In genomic region chr1:41516168-41516961, GRCh38 we compare ENCODE assay signal across 1 cellular context.
TF ChIP-seq lines count a peak whose summit lies in the region.

No MANE protein-coding gene starts in this region.

TF ChIP-seq in H1, 55 proteins besides CTCF, POLR2A, EP300 and RAD21:
- TF ChIP-seq EZH2 (IDR thresholded peaks at IDR 0.05; ENCODE audit: low read depth, low read length, severe bottlenecking) (no peak), HDAC2 (IDR thresholded peaks at IDR 0.05; ENCODE audit: borderline replicate concordance in 1 of 2, low read depth in 2 of 2, low read length in 2 of 2) (0 out of 4 replicates have a peak, but pooled peaks of 1 of the 2 experiments have one; percentile 55), SIRT6 (IDR thresholded peaks at IDR 0.05; ENCODE audit: low read length) (no peak), NANOG (IDR thresholded peaks at IDR 0.05; ENCODE audit: insufficient read depth, low read depth, low read length, poor library complexity, severe bottlenecking) (peak; percentile 60), TAF7 (optimal IDR thresholded peaks at IDR 0.05; ENCODE audit: borderline replicate concordance, low read depth, low read length) (peak; percentile 36), KDM4A (IDR thresholded peaks at IDR 0.05; ENCODE audit: low read depth, low read length, severe bottlenecking) (peak; percentile 61), SIN3A (conservative IDR thresholded peaks at IDR 0.05 in 1 of 2, IDR thresholded peaks at IDR 0.05 in 1 of 2; ENCODE audit: low read depth in 1 of 2, low read length in 2 of 2) (0 out of 4 replicates have a peak, but pooled peaks of 1 of the 2 experiments have one; percentile 47), KDM1A (IDR thresholded peaks at IDR 0.05; ENCODE audit: borderline replicate concordance, low read length) (no peak), RBBP5 (IDR thresholded peaks at IDR 0.05; ENCODE audit: borderline replicate concordance, low read depth, low read length) (no peak), TBP (IDR thresholded peaks at IDR 0.05; ENCODE audit: low read depth, low read length) (peak; percentile 36; the same call in 1 of the 2 replicates), CTBP2 (IDR thresholded peaks at IDR 0.05; ENCODE audit: borderline replicate concordance, insufficient read depth, insufficient read length, low read length) (no peak), YY1 (IDR thresholded peaks at IDR 0.05; ENCODE audit: low read depth, low read length) (peak; percentile 56; the same call in 1 of the 2 replicates), FOSL1 (IDR thresholded peaks at IDR 0.05; ENCODE audit: insufficient read depth, low read depth, low read length) (0 out of 2 replicates have a peak, but pooled peaks have one; percentile 9), TAF1 (IDR thresholded peaks at IDR 0.05; ENCODE audit: low read depth, low read length) (peak; percentile 36; the same call in 1 of the 2 replicates), ZNF274 (IDR thresholded peaks at IDR 0.05; ENCODE audit: borderline replicate concordance, extremely low read depth, low read length) (no peak), EGR1 (IDR thresholded peaks at IDR 0.05; ENCODE audit: borderline replicate concordance, low read depth, low read length) (no peak), SP1 (IDR thresholded peaks at IDR 0.05; ENCODE audit: low read depth, low read length) (no peak), RNF2 (IDR thresholded peaks at IDR 0.05; ENCODE audit: borderline replicate concordance, low read depth, low read length, missing control alignments, poor library complexity, severe bottlenecking) (no peak), JUND (IDR thresholded peaks at IDR 0.05; ENCODE audit: low read length) (no peak), BACH1 (IDR thresholded peaks at IDR 0.05; ENCODE audit: low read length) (peak; percentile 71), GABPA (IDR thresholded peaks at IDR 0.05; ENCODE audit: borderline replicate concordance, insufficient read depth, low read length) (peak; percentile 66; the same call in 1 of the 2 replicates), E2F6 (IDR thresholded peaks at IDR 0.05) (peak; percentile 71), SIX5 (IDR thresholded peaks at IDR 0.05; ENCODE audit: low read depth, low read length) (no peak)
- TF ChIP-seq, protein P1, sequence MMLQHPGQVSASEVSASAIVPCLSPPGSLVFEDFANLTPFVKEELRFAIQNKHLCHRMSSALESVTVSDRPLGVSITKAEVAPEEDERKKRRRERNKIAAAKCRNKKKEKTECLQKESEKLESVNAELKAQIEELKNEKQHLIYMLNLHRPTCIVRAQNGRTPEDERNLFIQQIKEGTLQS (IDR thresholded peaks at IDR 0.05; ENCODE audit: insufficient read depth, low read depth, low read length), result no peak
- TF ChIP-seq, protein P2, sequence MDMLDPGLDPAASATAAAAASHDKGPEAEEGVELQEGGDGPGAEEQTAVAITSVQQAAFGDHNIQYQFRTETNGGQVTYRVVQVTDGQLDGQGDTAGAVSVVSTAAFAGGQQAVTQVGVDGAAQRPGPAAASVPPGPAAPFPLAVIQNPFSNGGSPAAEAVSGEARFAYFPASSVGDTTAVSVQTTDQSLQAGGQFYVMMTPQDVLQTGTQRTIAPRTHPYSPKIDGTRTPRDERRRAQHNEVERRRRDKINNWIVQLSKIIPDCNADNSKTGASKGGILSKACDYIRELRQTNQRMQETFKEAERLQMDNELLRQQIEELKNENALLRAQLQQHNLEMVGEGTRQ (IDR thresholded peaks at IDR 0.05; ENCODE audit: low read length), result no peak
- TF ChIP-seq, protein P3, sequence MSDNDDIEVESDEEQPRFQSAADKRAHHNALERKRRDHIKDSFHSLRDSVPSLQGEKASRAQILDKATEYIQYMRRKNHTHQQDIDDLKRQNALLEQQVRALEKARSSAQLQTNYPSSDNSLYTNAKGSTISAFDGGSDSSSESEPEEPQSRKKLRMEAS (IDR thresholded peaks at IDR 0.05), result peak; percentile 32; the same call in 1 of the 2 replicates
